In genomic region chr12:120584343-120585149, GRCh38 we compare ENCODE assay signal across 8 cellular contexts. TPM values are rescaled to one million over a fixed set of nuclear protein-coding genes. Genes with fewer than 3 reads are reported as not detected.
DNase-seq lines count a peak whose midpoint lies in the region; ATAC-seq, FAIRE-seq and TF ChIP-seq lines count a peak whose summit lies in the region.

No MANE protein-coding gene starts in this region.

- H3K4me1 ChIP-seq in MM.1S (ENCODE audit: low read length) (0 out of 2 replicates have a peak, but pooled peaks cover 6% of the 10 kb centered on the region), HepG2 (ENCODE audit: insufficient read depth, low read length) (peaks cover 36% of the 10 kb centered on the region)

- H3K9ac ChIP-seq in MM.1S (ENCODE audit: low read length) (no peak overlapping the region; the same call in 1 of the 2 replicates), HepG2 (ENCODE audit: insufficient read depth, low read depth, low read length) (peak overlapping the region; percentile 40; the same call in 1 of the 2 replicates)

- 2% methylated on average over 6 of the region's 65 CpGs for WGBS in HepG2 (ENCODE audit: low lambda C conversion rate)

- H3F3A ChIP-seq in MM.1S (ENCODE audit: insufficient read depth, low read length) = peaks cover 5% of the 10 kb centered on the region; the same call in 1 of the 2 replicates

- H3K27me3 ChIP-seq in MM.1S (replicated peaks; ENCODE audit: insufficient read depth, low read length) (no peaks in the 10 kb centered on the region), HepG2 (ENCODE audit: control insufficient read depth in 1 of 2, insufficient read depth in 2 of 2, low read length in 2 of 2) (peaks cover 2 to 18% of the 10 kb centered on the region in 2 experiments; a peak in 4 of 5 replicates)

- H3K4me3 ChIP-seq in MM.1S (ENCODE audit: low read length) (peak overlapping the region; percentile 41; the same call in 1 of the 2 replicates), HepG2 (replicated peaks in 1 of 3; ENCODE audit: insufficient read depth in 1 of 3, low read depth in 2 of 3, low read length in 3 of 3) (peak overlapping the region; percentile 35 to 71 (median 64))

- H2AFZ ChIP-seq in MM.1S (ENCODE audit: low read length) (0 out of 2 replicates have a peak overlapping the region, but pooled peaks have one; percentile 19), HepG2 (ENCODE audit: low read length) (no peak overlapping the region)

- DNase-seq in Calu3 (peak; percentile 74), MM.1S (peak; percentile 49), HepG2 (ENCODE audit: low spot score) (no peak)
- DNase-seq in activated CD4-positive, CD25-positive, alpha-beta regulatory T cell (lab: John Stamatoyannopoulos, UW) = peak; percentile 17 to 41 (median 37)
- DNase-seq in central memory CD8-positive, alpha-beta T cell (ENCODE audit: low spot score in 2 of 2) = peak; percentile 29 to 42
- peak; percentile 48 to 56 for DNase-seq in stimulated activated CD4-positive, alpha-beta T cell treated with anti-CD3 and anti-CD28 coated beads, Interleukin-2, amount 100 ng/mL, for 48 hours

- H3K79me2 ChIP-seq in MM.1S (ENCODE audit: low read length) (no peaks in the 10 kb centered on the region), HepG2 (ENCODE audit: insufficient read depth, low read length) (no peaks in the 10 kb centered on the region)

- 0 out of 2 replicates have a peak, but pooled peaks have one; percentile 31 for TF ChIP-seq RAD21 in HepG2 (CRISPR knock-in tag; IDR thresholded peaks at IDR 0.05)

- H3K36me3 ChIP-seq in MM.1S (replicated peaks; ENCODE audit: insufficient read depth, low read length) = no peaks in the 10 kb centered on the region
- H3K36me3 ChIP-seq in HepG2 (replicated peaks in 1 of 2; ENCODE audit: control insufficient read depth in 1 of 2, insufficient read depth in 2 of 2, low read length in 2 of 2) = peaks cover 0 to 2% of the 10 kb centered on the region in 2 experiments; a peak in 2 of 5 replicates

- H3K27ac ChIP-seq in MM.1S (ENCODE audit: low read length) = no peak overlapping the region
- no peak overlapping the region for H3K27ac ChIP-seq in HepG2 (ENCODE audit: extremely low read length, insufficient read depth, low read length)

- H3K9me2 ChIP-seq in MM.1S (replicated peaks; ENCODE audit: insufficient read depth, low read length) = no peaks in the 10 kb centered on the region

- BruUV-seq in Calu3 (replicated peaks; lab: Mats Ljungman, UMichigan) = no TSS peak
- BruUV-seq in HepG2 (replicated peaks; lab: Mats Ljungman, UMichigan) = no TSS peak

- CTCF ChIA-PET in Calu3 (lab: Charles Lee) (interaction anchor here (0.5 to 3.6 kb wide), 4 partner anchors 49 to 403 kb away, joined by 4 to 52 read pairs (median 4); partner anchors contain the start of gene CABP1), HepG2 (lab: Yijun Ruan, JAX; ENCODE audit: low intra/inter-chr PET ratio, low total read pairs) (interaction anchor here (1.5 to 2.3 kb wide), 3 partner anchors 62 to 129 kb away, joined by 6 to 21 read pairs (median 18); no protein-coding TSS in a partner anchor)

- H3K9me3 ChIP-seq in MM.1S (replicated peaks; ENCODE audit: insufficient read depth, low read length) = no peaks in the 10 kb centered on the region
- no peaks in the 10 kb centered on the region for H3K9me3 ChIP-seq in HepG2 (ENCODE audit: low read length)

- peaks cover 40% of the 10 kb centered on the region for H3K36me3 Mint-ChIP-seq in Calu3 (ENCODE audit: insufficient read depth, unreplicated experiment)
- peaks cover 19% of the 10 kb centered on the region for H3K36me3 Mint-ChIP-seq in central memory CD8-positive, alpha-beta T cell (ENCODE audit: insufficient read depth)

- no peaks in the 10 kb centered on the region for H4K20me1 ChIP-seq in MM.1S (ENCODE audit: insufficient read depth, low read length)
- H4K20me1 ChIP-seq in HepG2 (ENCODE audit: insufficient read depth, low read length) = no peaks in the 10 kb centered on the region

- POLR2A ChIA-PET in HepG2 (lab: Yijun Ruan, JAX) = no interaction called here

- H3K4me3 Mint-ChIP-seq in Calu3 (ENCODE audit: low read depth, unreplicated experiment) = peak overlapping the region; percentile 71
- H3K4me3 Mint-ChIP-seq in central memory CD8-positive, alpha-beta T cell = peak overlapping the region; percentile 71

- H3K9me3 Mint-ChIP-seq in Calu3 (ENCODE audit: low read depth, unreplicated experiment) = no peaks in the 10 kb centered on the region
- no peaks in the 10 kb centered on the region for H3K9me3 Mint-ChIP-seq in central memory CD8-positive, alpha-beta T cell

- intact Hi-C loops in Calu3 (cut with micrococcal nuclease; ENCODE audit: unreplicated experiment) = loop anchor here (1.0 to 10.0 kb wide), 4 partner anchors 273 to 526 kb away; partner anchors contain the start of gene HNF1A
- intact Hi-C loops in HepG2 (cut with micrococcal nuclease; ENCODE audit: unreplicated experiment) = loop anchor here (5.0 kb wide), 1 partner anchor 388 kb away; no protein-coding TSS in a partner anchor

- TF ChIP-seq EP300 in HepG2 (IDR thresholded peaks at IDR 0.05; ENCODE audit: low read depth in 2 of 2, low read length in 2 of 2) (no peak), HepG2 (CRISPR knock-in tag; IDR thresholded peaks at IDR 0.05; ENCODE audit: borderline replicate concordance) (no peak)

- TF ChIP-seq CTCF in Calu3 (IDR thresholded peaks at IDR 0.05; ENCODE audit: unreplicated experiment) (no peak), MM.1S (IDR thresholded peaks at IDR 0.05; ENCODE audit: low read length) (peak; percentile 27), HepG2 (CRISPR knock-in tag; IDR thresholded peaks at IDR 0.05) (peak; percentile 32; the same call in 1 of the 2 replicates)

- H3K4me1 Mint-ChIP-seq in Calu3 (ENCODE audit: low read depth, unreplicated experiment) = peaks cover 17% of the 10 kb centered on the region
- H3K4me1 Mint-ChIP-seq in central memory CD8-positive, alpha-beta T cell = peaks cover 29% of the 10 kb centered on the region

- FAIRE-seq in HepG2 (lab: Jason Lieb, UNC) = no peak

- H3K4me2 ChIP-seq in MM.1S (ENCODE audit: low read depth, low read length) (peak overlapping the region; percentile 59), HepG2 (ENCODE audit: low read depth, low read length) (peak overlapping the region; percentile 79)

- H3K27me3 Mint-ChIP-seq in Calu3 (ENCODE audit: unreplicated experiment) = peaks cover 14% of the 10 kb centered on the region
- H3K27me3 Mint-ChIP-seq in central memory CD8-positive, alpha-beta T cell = no peaks in the 10 kb centered on the region

- no peak for TF ChIP-seq POLR2A in HepG2 (IDR thresholded peaks at IDR 0.05; ENCODE audit: insufficient read depth in 1 of 2, low read depth in 2 of 2, low read length in 2 of 2)

- in situ Hi-C loops in HepG2 (cut with HindIII; ENCODE audit: extremely low pct_ligation_motif_present, low pct_unique_long_range_greater_than_20kb) = loop anchor here (5.0 kb wide), 2 partner anchors 68 to 128 kb away; partner anchors contain the start of gene UNC119B

- peak; percentile 34 for ATAC-seq in central memory CD8-positive, alpha-beta T cell (replicated peaks; ENCODE audit: extremely low read depth, poor library complexity, severe bottlenecking)
- ATAC-seq in HepG2 (peak; percentile 28), GM21723 (IDR thresholded peaks at IDR 0.05; ENCODE audit: unreplicated experiment) (no peak), GM21576 (IDR thresholded peaks at IDR 0.05; ENCODE audit: unreplicated experiment) (no peak)

- no peak overlapping the region for H3K27ac Mint-ChIP-seq in Calu3 (ENCODE audit: unreplicated experiment)
- no peak overlapping the region for H3K27ac Mint-ChIP-seq in central memory CD8-positive, alpha-beta T cell (ENCODE audit: low read depth)

RNA-seq across cellular contexts. Expression of gene POP5, which starts 3.3 kb away (rescaled TPM):
- 81.0 and 84.4 TPM in 2 replicates for total RNA-seq in Calu3 (2022)
- total RNA-seq in HepG2 (2016; rRNA removed; fragmentation: Illumina TruSeq; extraction: Trizol) = 54.3 and 61.3 TPM in 2 replicates
- 9.2 and 10.3 TPM in 2 replicates for total RNA-seq in HepG2 (2016; cell fraction: cytosol; rRNA removed; fragmentation: Illumina TruSeq; extraction: Trizol; ENCODE audit: low read depth)
- total RNA-seq in HepG2 (2016; cell fraction: insoluble cytoplasmic fraction; rRNA removed; fragmentation: Illumina TruSeq; extraction: Trizol) = 59.2 and 60.3 TPM in 2 replicates
- 18.4 and 20.5 TPM in 2 replicates for total RNA-seq in HepG2 (2016; cell fraction: membrane; rRNA removed; fragmentation: Illumina TruSeq; extraction: Trizol)
- 45.0 and 46.6 TPM in 2 replicates for total RNA-seq in HepG2 (2016; cell fraction: nucleus; rRNA removed; fragmentation: Illumina TruSeq; extraction: Trizol)
- polyA plus RNA-seq in HepG2 (2011; rRNA removed) = 43.4 and 45.6 TPM in 2 replicates
- 45.5 and 48.2 TPM in 2 replicates for polyA plus RNA-seq in HepG2 (2011; cell fraction: cytosol; rRNA removed)
- polyA plus RNA-seq in HepG2 (2011; cell fraction: nucleus; rRNA removed) = 40.9 and 54.0 TPM in 2 replicates
- polyA plus RNA-seq in HepG2 (2012) = 20.8 and 21.7 TPM in 2 replicates
- 9.2 and 9.4 TPM in 2 replicates for polyA plus RNA-seq in HepG2 (2016; cell fraction: cytosol; fragmentation: Illumina TruSeq; extraction: Trizol; ENCODE audit: low read depth)
- polyA plus RNA-seq in HepG2 (2016; cell fraction: insoluble cytoplasmic fraction; fragmentation: Illumina TruSeq; extraction: Trizol; ENCODE audit: low read depth) = 54.6 and 56.2 TPM in 2 replicates
- 15.0 and 15.5 TPM in 2 replicates for polyA plus RNA-seq in HepG2 (2016; cell fraction: membrane; fragmentation: Illumina TruSeq; extraction: Trizol; ENCODE audit: low read depth)
- polyA plus RNA-seq in HepG2 (2016; cell fraction: nucleus; fragmentation: Illumina TruSeq; extraction: Trizol; ENCODE audit: insufficient read depth, low read depth) = 87.8 and 95.7 TPM in 2 replicates
- polyA minus RNA-seq in HepG2 (2011; rRNA and poly(A)+ RNA removed; ENCODE audit: low replicate concordance) = 17.2 and 66.7 TPM in 2 replicates
- 7.9 and 13.5 TPM in 2 replicates for polyA minus RNA-seq in HepG2 (2011; cell fraction: cytosol; rRNA and poly(A)+ RNA removed)
- 13.8 and 16.9 TPM in 2 replicates for polyA minus RNA-seq in HepG2 (2011; cell fraction: nucleus; rRNA and poly(A)+ RNA removed)

RNA-seq across cellular contexts. Expression of gene RNF10, which starts 50.4 kb away (rescaled TPM):
- total RNA-seq in Calu3 (2022) (172 and 206 TPM in 2 replicates), HepG2 (2016; rRNA removed; fragmentation: Illumina TruSeq; extraction: Trizol) (62.5 and 86.7 TPM in 2 replicates)
- total RNA-seq in HepG2 (2016; cell fraction: cytosol; rRNA removed; fragmentation: Illumina TruSeq; extraction: Trizol; ENCODE audit: low read depth) = 36.2 and 39.7 TPM in 2 replicates
- 66.2 and 77.2 TPM in 2 replicates for total RNA-seq in HepG2 (2016; cell fraction: insoluble cytoplasmic fraction; rRNA removed; fragmentation: Illumina TruSeq; extraction: Trizol)
- total RNA-seq in HepG2 (2016; cell fraction: membrane; rRNA removed; fragmentation: Illumina TruSeq; extraction: Trizol) = 104 and 107 TPM in 2 replicates
- total RNA-seq in HepG2 (2016; cell fraction: nucleus; rRNA removed; fragmentation: Illumina TruSeq; extraction: Trizol) = 47.6 and 55.6 TPM in 2 replicates
- 74.5 and 88.0 TPM in 2 replicates for polyA plus RNA-seq in HepG2 (2011; rRNA removed)
- polyA plus RNA-seq in HepG2 (2011; cell fraction: cytosol; rRNA removed) = 62.6 and 91.2 TPM in 2 replicates
- 126 and 135 TPM in 2 replicates for polyA plus RNA-seq in HepG2 (2011; cell fraction: nucleus; rRNA removed)
- polyA plus RNA-seq in HepG2 (2012) = 103 and 107 TPM in 2 replicates
- polyA plus RNA-seq in HepG2 (2016; cell fraction: cytosol; fragmentation: Illumina TruSeq; extraction: Trizol; ENCODE audit: low read depth) = 32.5 and 32.6 TPM in 2 replicates
- polyA plus RNA-seq in HepG2 (2016; cell fraction: insoluble cytoplasmic fraction; fragmentation: Illumina TruSeq; extraction: Trizol; ENCODE audit: low read depth) = 103 and 119 TPM in 2 replicates
- 97.5 and 104 TPM in 2 replicates for polyA plus RNA-seq in HepG2 (2016; cell fraction: membrane; fragmentation: Illumina TruSeq; extraction: Trizol; ENCODE audit: low read depth)
- 115 and 120 TPM in 2 replicates for polyA plus RNA-seq in HepG2 (2016; cell fraction: nucleus; fragmentation: Illumina TruSeq; extraction: Trizol; ENCODE audit: insufficient read depth, low read depth)
- polyA minus RNA-seq in HepG2 (2011; rRNA and poly(A)+ RNA removed; ENCODE audit: low replicate concordance) = 124 and 137 TPM in 2 replicates
- polyA minus RNA-seq in HepG2 (2011; cell fraction: cytosol; rRNA and poly(A)+ RNA removed) = 65.4 and 101 TPM in 2 replicates
- 93.5 and 100 TPM in 2 replicates for polyA minus RNA-seq in HepG2 (2011; cell fraction: nucleus; rRNA and poly(A)+ RNA removed)

RNA-seq across cellular contexts. Expression of gene COQ5, which starts 55.6 kb away (rescaled TPM):
- total RNA-seq in Calu3 (2022) = 33.8 and 36.8 TPM in 2 replicates
- total RNA-seq in HepG2 (2016; rRNA removed; fragmentation: Illumina TruSeq; extraction: Trizol) = 41.5 and 59.8 TPM in 2 replicates
- 8.7 and 10.8 TPM in 2 replicates for total RNA-seq in HepG2 (2016; cell fraction: cytosol; rRNA removed; fragmentation: Illumina TruSeq; extraction: Trizol; ENCODE audit: low read depth)
- total RNA-seq in HepG2 (2016; cell fraction: insoluble cytoplasmic fraction; rRNA removed; fragmentation: Illumina TruSeq; extraction: Trizol) = 43.6 and 64.0 TPM in 2 replicates
- total RNA-seq in HepG2 (2016; cell fraction: membrane; rRNA removed; fragmentation: Illumina TruSeq; extraction: Trizol) = 18.6 and 20.4 TPM in 2 replicates
- total RNA-seq in HepG2 (2016; cell fraction: nucleus; rRNA removed; fragmentation: Illumina TruSeq; extraction: Trizol) = 16.9 and 17.7 TPM in 2 replicates
- polyA plus RNA-seq in HepG2 (2011; rRNA removed) = 27.6 and 36.4 TPM in 2 replicates
- polyA plus RNA-seq in HepG2 (2011; cell fraction: cytosol; rRNA removed) = 21.5 and 30.8 TPM in 2 replicates
- polyA plus RNA-seq in HepG2 (2011; cell fraction: nucleus; rRNA removed) = 7.0 and 10.9 TPM in 2 replicates
- polyA plus RNA-seq in HepG2 (2012) = 30.7 and 41.3 TPM in 2 replicates
- polyA plus RNA-seq in HepG2 (2016; cell fraction: cytosol; fragmentation: Illumina TruSeq; extraction: Trizol; ENCODE audit: low read depth) = 6.7 and 7.2 TPM in 2 replicates
- 48.1 and 57.1 TPM in 2 replicates for polyA plus RNA-seq in HepG2 (2016; cell fraction: insoluble cytoplasmic fraction; fragmentation: Illumina TruSeq; extraction: Trizol; ENCODE audit: low read depth)
- 13.5 and 13.8 TPM in 2 replicates for polyA plus RNA-seq in HepG2 (2016; cell fraction: membrane; fragmentation: Illumina TruSeq; extraction: Trizol; ENCODE audit: low read depth)
- 23.9 and 28.2 TPM in 2 replicates for polyA plus RNA-seq in HepG2 (2016; cell fraction: nucleus; fragmentation: Illumina TruSeq; extraction: Trizol; ENCODE audit: insufficient read depth, low read depth)
- 13.5 and 14.6 TPM in 2 replicates for polyA minus RNA-seq in HepG2 (2011; rRNA and poly(A)+ RNA removed; ENCODE audit: low replicate concordance)
- polyA minus RNA-seq in HepG2 (2011; cell fraction: cytosol; rRNA and poly(A)+ RNA removed) = 11.5 and 13.0 TPM in 2 replicates
- polyA minus RNA-seq in HepG2 (2011; cell fraction: nucleus; rRNA and poly(A)+ RNA removed) = 17.9 and 19.7 TPM in 2 replicates

RNA-seq across cellular contexts. Expression of gene CABP1, which starts 55.9 kb away (rescaled TPM):
- total RNA-seq in Calu3 (2022) (0.14 and 0.98 TPM in 2 replicates), HepG2 (2016; rRNA removed; fragmentation: Illumina TruSeq; extraction: Trizol) (not detected in 2 replicates)
- not detected in 2 replicates for total RNA-seq in HepG2 (2016; cell fraction: cytosol; rRNA removed; fragmentation: Illumina TruSeq; extraction: Trizol; ENCODE audit: low read depth)
- total RNA-seq in HepG2 (2016; cell fraction: insoluble cytoplasmic fraction; rRNA removed; fragmentation: Illumina TruSeq; extraction: Trizol) = not detected in 2 replicates
- total RNA-seq in HepG2 (2016; cell fraction: membrane; rRNA removed; fragmentation: Illumina TruSeq; extraction: Trizol) = not detected in 2 replicates
- total RNA-seq in HepG2 (2016; cell fraction: nucleus; rRNA removed; fragmentation: Illumina TruSeq; extraction: Trizol) = not detected in 2 replicates
- polyA plus RNA-seq in HepG2 (2011; rRNA removed) = not detected in 2 replicates
- 0.03 and 0.04 TPM in 2 replicates for polyA plus RNA-seq in HepG2 (2011; cell fraction: cytosol; rRNA removed)
- not detected in 2 replicates for polyA plus RNA-seq in HepG2 (2011; cell fraction: nucleus; rRNA removed)
- 0.07 TPM in 1 of 2 replicates, not detected in the other for polyA plus RNA-seq in HepG2 (2012)
- polyA plus RNA-seq in HepG2 (2016; cell fraction: cytosol; fragmentation: Illumina TruSeq; extraction: Trizol; ENCODE audit: low read depth) = not detected in 2 replicates
- not detected in 2 replicates for polyA plus RNA-seq in HepG2 (2016; cell fraction: insoluble cytoplasmic fraction; fragmentation: Illumina TruSeq; extraction: Trizol; ENCODE audit: low read depth)
- polyA plus RNA-seq in HepG2 (2016; cell fraction: membrane; fragmentation: Illumina TruSeq; extraction: Trizol; ENCODE audit: low read depth) = not detected in 2 replicates
- not detected in 2 replicates for polyA plus RNA-seq in HepG2 (2016; cell fraction: nucleus; fragmentation: Illumina TruSeq; extraction: Trizol; ENCODE audit: insufficient read depth, low read depth)
- 0.22 TPM in 1 of 2 replicates, not detected in the other for polyA minus RNA-seq in HepG2 (2011; rRNA and poly(A)+ RNA removed; ENCODE audit: low replicate concordance)
- not detected in 2 replicates for polyA minus RNA-seq in HepG2 (2011; cell fraction: cytosol; rRNA and poly(A)+ RNA removed)
- not detected in 2 replicates for polyA minus RNA-seq in HepG2 (2011; cell fraction: nucleus; rRNA and poly(A)+ RNA removed)

Comparison
In these comparisons a context has a peak if more than half of its experiments do, and no peak if none do; other contexts are left out.
1. ATAC-seq: peak in central memory CD8-positive, alpha-beta T cell (single experiment) and HepG2 (single experiment); none in GM21723 (single experiment) and GM21576 (single experiment).